In the genomic region with DNA sequence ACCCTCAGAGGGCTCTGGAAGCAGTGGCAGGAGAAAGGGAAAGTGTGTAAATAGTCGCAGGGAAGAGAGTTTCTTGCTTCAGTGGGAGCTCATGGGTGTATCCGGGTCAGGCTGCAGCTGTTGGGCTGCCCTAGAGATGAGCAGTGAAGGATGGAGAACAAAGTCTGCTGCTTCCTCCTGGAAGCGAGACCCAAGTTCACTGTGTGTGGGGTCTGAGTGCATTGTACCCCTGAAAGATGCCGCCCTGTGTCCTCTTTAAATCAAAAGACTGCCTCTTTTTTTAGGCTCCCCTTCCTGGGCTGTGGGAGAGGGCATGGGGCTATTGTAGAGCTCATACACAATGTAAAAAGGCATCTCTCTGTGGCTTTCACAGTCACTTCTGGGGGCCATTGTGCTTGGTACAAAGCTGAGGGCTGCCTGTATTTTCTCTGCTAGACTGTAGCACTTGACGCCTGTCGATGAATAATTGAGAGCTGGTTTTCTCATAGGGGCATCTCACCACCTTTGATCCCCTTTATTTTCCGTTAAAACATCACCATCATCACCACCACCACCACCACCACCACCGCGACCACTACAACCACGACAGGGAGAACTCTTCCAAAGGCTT, we compare ENCODE assay signal across 9 cellular contexts. TPM values are rescaled to one million over a fixed set of nuclear protein-coding genes. Genes with fewer than 3 reads are reported as not detected.
DNase-seq lines count a peak whose midpoint lies in the region; ATAC-seq lines count a peak whose summit lies in the region.
"Had no signal": no experiment of that assay in that cellular context is flagged by ENCODE, and none has a peak within 500 bp of the region (broad histone marks: within the 10 kb centered on the region; RNA-seq: fewer than 3 reads in every experiment).

No MANE protein-coding gene starts in this region.

- H3K9ac ChIP-seq in BLaER1, result peak overlapping the region; percentile 74

- peaks cover 21% of the 10 kb centered on the region; the same call in 1 of the 2 replicates for H4K20me1 ChIP-seq in BLaER1

- DNase-seq in stimulated activated CD4-positive, alpha-beta T cell treated with anti-CD3 and anti-CD28 coated beads, Interleukin-15, amount 100 ng/mL, for 24 hours, result no peak
- DNase-seq in CD1c-positive myeloid dendritic cell (ENCODE audit: extremely low spot score), result no peak
- DNase-seq: NCI-H1436 treated with DMSO at 0.1 percent for 48 hours had no signal

- peak overlapping the region; percentile 42 for H3K4me3 ChIP-seq in BLaER1
- no peak overlapping the region for H3K4me3 ChIP-seq in ectodermal cell (ENCODE audit: insufficient read depth, low read depth, low read length)

- H3K4me1 ChIP-seq in BLaER1 (peaks cover 87% of the 10 kb centered on the region), ectodermal cell (ENCODE audit: control insufficient read depth, insufficient read depth, low read length) (peaks cover 16% of the 10 kb centered on the region)

- H3K27me3 ChIP-seq in BLaER1, result no peaks in the 10 kb centered on the region
- H3K27me3 ChIP-seq in ectodermal cell (ENCODE audit: control insufficient read depth, insufficient read depth, low read length, poor library complexity, severe bottlenecking), result no peaks in the 10 kb centered on the region

- H3K36me3 ChIP-seq in BLaER1, result peaks cover 20% of the 10 kb centered on the region
- H3K36me3 ChIP-seq in ectodermal cell (ENCODE audit: control insufficient read depth, insufficient read depth, low read length), result no peaks in the 10 kb centered on the region

- peak overlapping the region; percentile 76 for H3K4me2 ChIP-seq in BLaER1

- H3K9me3 ChIP-seq in BLaER1 (peaks cover 15% of the 10 kb centered on the region; the same call in 1 of the 2 replicates), ectodermal cell (ENCODE audit: control insufficient read depth, low read length) (no peaks in the 10 kb centered on the region)

- H3K27ac ChIP-seq in BLaER1, result peak overlapping the region; percentile 90
- peak overlapping the region; percentile 46 for H3K27ac ChIP-seq in ectodermal cell (ENCODE audit: insufficient read depth, low read depth, low read length, poor library complexity, severe bottlenecking)

- 31 to 42% methylated on average over 6 to 9 of the region's 10 CpGs for WGBS in ectodermal cell, 2 experiments

- ATAC-seq in GM19035 (IDR thresholded peaks at IDR 0.05; ENCODE audit: unreplicated experiment) (peak; percentile 59), HG03280 (IDR thresholded peaks at IDR 0.05; ENCODE audit: unreplicated experiment) (peak; percentile 58), HG03039 (IDR thresholded peaks at IDR 0.05; ENCODE audit: unreplicated experiment) (no peak), GM18909 (IDR thresholded peaks at IDR 0.05; ENCODE audit: poor library complexity, unreplicated experiment) (no peak)

RNA-seq across cellular contexts. Expression of a gene that starts 16.7 kb away (rescaled TPM):
- 12.3 TPM for polyA plus RNA-seq in ectodermal cell (2013, experiment 1 of 4)
- polyA plus RNA-seq in ectodermal cell (2013, experiment 2 of 4), result 9.3 TPM
- polyA plus RNA-seq in ectodermal cell (2013, experiment 3 of 4), result 7.2 TPM
- 10.5 TPM for polyA plus RNA-seq in ectodermal cell (2013, experiment 4 of 4)

Comparison
In these comparisons a context has a peak if more than half of its experiments do, and no peak if none do; other contexts are left out.
1. ATAC-seq: peak in GM19035 (single experiment) and HG03280 (single experiment); none in HG03039 (single experiment) and GM18909 (single experiment).